Comparison of ENCODE assay signal across 10 cellular contexts in genomic region chr17:57949649-57950048, GRCh38. TPM values are rescaled to one million over a fixed set of nuclear protein-coding genes. Genes with fewer than 3 reads are reported as not detected.
DNase-seq lines count a peak whose midpoint lies in the region; TF ChIP-seq lines count a peak whose summit lies in the region.
"Had no signal": no experiment of that assay in that cellular context is flagged by ENCODE, and none has a peak within 500 bp of the region (broad histone marks: within the 10 kb centered on the region; RNA-seq: fewer than 3 reads in every experiment).

No MANE protein-coding gene starts in this region.

- peaks cover 28% of the 10 kb centered on the region for H3K27me3 Mint-ChIP-seq in activated naive CD8-positive, alpha-beta T cell treated with anti-CD3 and anti-CD28 coated beads for 36 hours

- H3K36me3 Mint-ChIP-seq in activated naive CD8-positive, alpha-beta T cell treated with anti-CD3 and anti-CD28 coated beads for 36 hours: no peaks in the 10 kb centered on the region

- intact Hi-C loops in mammary epithelial cell (cut with micrococcal nuclease): loop anchor here (1.0 kb wide), 1 partner anchor 164 kb away; no protein-coding TSS in a partner anchor
- intact Hi-C loops in tibial artery (cut with DNase I; ENCODE audit: low total_unique reads): loop anchor here (5.0 kb wide), 2 partner anchors 57 to 77 kb away; no protein-coding TSS in a partner anchor

- H3K9ac ChIP-seq in mammary epithelial cell (ENCODE audit: insufficient read depth, low read length): no peak overlapping the region

- H3K4me3 ChIP-seq in mammary epithelial cell (replicated peaks in 1 of 3; ENCODE audit: insufficient read depth in 1 of 3, low read depth in 2 of 3, low read length in 3 of 3) (no peak overlapping the region), mesodermal cell (ENCODE audit: extremely low read depth, insufficient read depth, low read length, poor library complexity, severe bottlenecking) (no peak overlapping the region), tibial artery (no peak overlapping the region)

- no peaks in the 10 kb centered on the region for H3K79me2 ChIP-seq in mammary epithelial cell (ENCODE audit: insufficient read depth, low read length)

- no peak overlapping the region for H3K4me3 Mint-ChIP-seq in activated naive CD8-positive, alpha-beta T cell treated with anti-CD3 and anti-CD28 coated beads for 36 hours

- TF ChIP-seq CTCF in mammary epithelial cell (conservative IDR thresholded peaks at IDR 0.05 in 1 of 2, IDR thresholded peaks at IDR 0.05 in 1 of 2; ENCODE audit: extremely low read depth in 1 of 2, insufficient read depth in 1 of 2, low read depth in 1 of 2, low read length in 2 of 2): no peak
- TF ChIP-seq CTCF in tibial artery (IDR thresholded peaks at IDR 0.05): no peak

- H3K36me3 ChIP-seq in mammary epithelial cell (ENCODE audit: insufficient read depth, low read length) (no peaks in the 10 kb centered on the region), mesodermal cell (ENCODE audit: control insufficient read depth, insufficient read depth, low read length) (peaks cover 3% of the 10 kb centered on the region), tibial artery (no peaks in the 10 kb centered on the region)

- WGBS in mammary epithelial cell (ENCODE audit: low coverage, missing lambda C conversion rate): 90% methylated on average over 5 of the region's 5 CpGs
- WGBS in mesodermal cell (ENCODE audit: insufficient coverage in 2 of 2), 2 experiments: 83 to 91% methylated on average over 4 to 5 of the region's 5 CpGs

- no peaks in the 10 kb centered on the region for H4K20me1 ChIP-seq in mammary epithelial cell (ENCODE audit: insufficient read depth, low read length)

- no TSS peak for BruUV-seq in mammary epithelial cell (replicated peaks; lab: Mats Ljungman, UMichigan)

- H3K9me3 Mint-ChIP-seq in activated naive CD8-positive, alpha-beta T cell treated with anti-CD3 and anti-CD28 coated beads for 36 hours: no peaks in the 10 kb centered on the region
- H3K9me3 Mint-ChIP-seq: activated T-helper 17 cell treated with anti-CD3 and anti-CD28 coated beads, Interleukin-2, amount 50 U/mL, for 72 hours had no signal

- dilution Hi-C loops in mammary epithelial cell (cut with HindIII; ENCODE audit: low sequenced_read_pairs): no loop called here

- H3K4me1 ChIP-seq in mammary epithelial cell (ENCODE audit: insufficient read depth, low read length) (peaks cover 39% of the 10 kb centered on the region), mesodermal cell (ENCODE audit: control insufficient read depth, insufficient read depth, low read length, poor library complexity, severe bottlenecking) (peaks cover 83% of the 10 kb centered on the region), tibial artery (peaks cover 8 to 94% (median 68%) of the 10 kb centered on the region in 4 donors)

- peaks cover 34% of the 10 kb centered on the region for H3K4me1 Mint-ChIP-seq in activated naive CD8-positive, alpha-beta T cell treated with anti-CD3 and anti-CD28 coated beads for 36 hours

- no peaks in the 10 kb centered on the region for H3K9me3 ChIP-seq in mammary epithelial cell (replicated peaks; ENCODE audit: insufficient read depth, low read length)
- no peaks in the 10 kb centered on the region for H3K9me3 ChIP-seq in mesodermal cell (ENCODE audit: control insufficient read depth, low read length)
- H3K9me3 ChIP-seq in tibial artery: no peaks in the 10 kb centered on the region

- CTCF ChIA-PET in mammary epithelial cell (lab: Charles Lee; ENCODE audit: low non-redundant PET): interaction anchor here (0.6 kb wide), 1 partner anchor 19 kb away, joined by 3 read pairs; no protein-coding TSS in a partner anchor

- H3K27ac ChIP-seq in mammary epithelial cell (ENCODE audit: insufficient read depth, low read depth, low read length) (no peak overlapping the region), mesodermal cell (ENCODE audit: low read depth, low read length, severe bottlenecking) (peak overlapping the region; percentile 97), tibial artery (peak overlapping the region; percentile 20 to 98)

- in situ Hi-C loops in mammary epithelial cell (cut with MboI; ENCODE audit: low sequenced_read_pairs in 2 of 2): no loop called here
- in situ Hi-C loops in ACHN (cut with HindIII; ENCODE audit: low pct_ligation_motif_present, low pct_unique_long_range_greater_than_20kb, low sequenced_read_pairs): no loop called here

- H3K4me2 ChIP-seq in mammary epithelial cell (ENCODE audit: insufficient read depth, low read depth, low read length): no peak overlapping the region

- no peak overlapping the region for H3K27ac Mint-ChIP-seq in activated naive CD8-positive, alpha-beta T cell treated with anti-CD3 and anti-CD28 coated beads for 36 hours

- no peak overlapping the region for H2AFZ ChIP-seq in mammary epithelial cell (ENCODE audit: low read depth, low read length)

- peak; percentile 25 for DNase-seq in NCI-H2029 (lab: John Stamatoyannopoulos, UW)
- DNase-seq in NCI-H2029 treated with DMSO at 0.1 percent for 48 hours (lab: John Stamatoyannopoulos, UW): no peak
- peak; percentile 40 for DNase-seq in mammary epithelial cell
- peak; percentile 65 to 72 for DNase-seq in tibial artery
- DNase-seq in HK-2 (ENCODE audit: unreplicated experiment): no peak
- DNase-seq in ACHN: no peak
- no peak for DNase-seq in activated naive CD8-positive, alpha-beta T cell treated with anti-CD3 and anti-CD28 coated beads for 36 hours
- DNase-seq: T-helper 2 cell had no signal

- H3K27me3 ChIP-seq in mammary epithelial cell (ENCODE audit: insufficient read depth, low read length) (no peaks in the 10 kb centered on the region), tibial artery (no peaks in the 10 kb centered on the region)

RNA-seq across cellular contexts. Expression of gene CUEDC1, which starts 5.6 kb away (rescaled TPM):
- 10 to 100 TPM in 1 of 2 donors, 1 to 10 TPM in 1; 1.8 to 14.4 TPM for total RNA-seq in mammary epithelial cell
- 9.2 TPM for polyA plus RNA-seq in mammary epithelial cell
- 22.4 TPM for polyA minus RNA-seq in mammary epithelial cell
- 17.0 TPM for polyA plus RNA-seq in mesodermal cell (2013, experiment 1 of 2)
- polyA plus RNA-seq in mesodermal cell (2013, experiment 2 of 2): 17.3 TPM
- total RNA-seq in activated naive CD8-positive, alpha-beta T cell treated with anti-CD3 and anti-CD28 coated beads for 36 hours: under 1 TPM; 0.14 to 0.18 TPM

RNA-seq across cellular contexts. Expression of gene VEZF1, which starts 38.4 kb away (rescaled TPM):
- total RNA-seq in mammary epithelial cell: 10 to 100 TPM; 20.5 to 34.7 TPM
- 17.6 TPM for polyA plus RNA-seq in mammary epithelial cell
- 20.1 TPM for polyA minus RNA-seq in mammary epithelial cell
- 80.2 TPM for polyA plus RNA-seq in mesodermal cell (2013, experiment 1 of 2)
- polyA plus RNA-seq in mesodermal cell (2013, experiment 2 of 2): 79.5 TPM
- total RNA-seq in activated naive CD8-positive, alpha-beta T cell treated with anti-CD3 and anti-CD28 coated beads for 36 hours: 10 to 100 TPM; 22.8 to 23.0 TPM

RNA-seq across cellular contexts. Expression of gene SRSF1, which starts 57.4 kb away (rescaled TPM):
- total RNA-seq in mammary epithelial cell: 100 to 1,000 TPM; 197 to 238 TPM
- polyA plus RNA-seq in mammary epithelial cell: 137 TPM
- 258 TPM for polyA minus RNA-seq in mammary epithelial cell
- 134 TPM for polyA plus RNA-seq in mesodermal cell (2013, experiment 1 of 2)
- polyA plus RNA-seq in mesodermal cell (2013, experiment 2 of 2): 130 TPM
- total RNA-seq in activated naive CD8-positive, alpha-beta T cell treated with anti-CD3 and anti-CD28 coated beads for 36 hours: 100 to 1,000 TPM; 441 to 469 TPM

Comparison
In these comparisons a context has a peak if more than half of its experiments do, and no peak if none do; other contexts are left out.
1. DNase-seq: peak in NCI-H2029 (single experiment), mammary epithelial cell (single experiment) and tibial artery (2 of 2); none in NCI-H2029 treated with DMSO at 0.1 percent for 48 hours (single experiment), HK-2 (single experiment), ACHN (single experiment) and activated naive CD8-positive, alpha-beta T cell treated with anti-CD3 and anti-CD28 coated beads for 36 hours (single experiment).